Comparison of ENCODE assay signal across 8 cellular contexts in the genomic region with DNA sequence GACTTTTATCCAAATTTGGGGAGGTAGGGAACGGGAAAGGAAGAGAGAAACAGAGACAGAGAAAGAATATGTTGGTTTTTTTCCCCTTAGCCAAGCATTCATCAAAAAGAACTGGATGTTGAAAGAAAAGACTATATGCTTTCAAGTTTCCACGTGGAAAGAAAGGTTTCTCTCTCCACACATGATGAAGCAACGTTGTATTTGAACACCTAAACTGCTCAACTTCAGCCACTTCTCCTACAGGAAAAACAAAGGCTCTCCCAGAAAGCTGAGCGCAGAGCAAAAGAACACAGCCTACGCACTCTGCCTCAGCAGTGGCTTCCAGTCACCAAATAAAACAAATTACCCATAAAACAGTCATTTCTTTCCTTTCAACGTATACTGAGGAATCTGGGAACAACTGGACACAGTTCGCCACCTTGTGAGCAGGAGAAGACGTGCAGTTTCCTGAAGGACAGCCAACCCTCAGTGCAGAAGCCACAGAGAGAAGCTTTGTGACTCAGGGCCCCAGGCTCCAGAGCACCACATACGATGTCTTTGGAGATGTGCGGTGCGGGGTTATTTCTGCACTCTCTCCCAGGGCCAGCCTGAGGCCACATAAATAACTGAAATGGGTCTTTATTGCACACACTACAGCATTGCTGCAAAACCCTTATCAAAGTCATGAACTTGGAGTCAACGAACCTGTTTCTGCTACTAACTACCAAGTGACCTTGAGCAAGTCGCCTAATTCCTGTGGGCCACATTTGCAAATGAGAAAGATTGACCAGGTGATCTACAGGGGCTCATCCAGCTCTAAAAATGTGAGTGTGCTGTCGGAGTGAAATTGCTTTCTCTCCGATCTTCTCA. TPM values are rescaled to one million over a fixed set of nuclear protein-coding genes. Genes with fewer than 3 reads are reported as not detected.
DNase-seq lines count a peak whose midpoint lies in the region; ATAC-seq, FAIRE-seq and TF ChIP-seq lines count a peak whose summit lies in the region.

No MANE protein-coding gene starts in this region.

- H3K27ac ChIP-seq in astrocyte (ENCODE audit: low read depth, low read length) = no peak overlapping the region
- H3K27ac ChIP-seq in HepG2 (ENCODE audit: extremely low read length, insufficient read depth, low read length) = no peak overlapping the region

- H3K27me3 ChIP-seq in astrocyte (ENCODE audit: insufficient read depth, low read length) (peaks cover 11% of the 10 kb centered on the region), HepG2 (ENCODE audit: control insufficient read depth in 1 of 2, insufficient read depth in 2 of 2, low read length in 2 of 2) (peaks cover 0 to 27% of the 10 kb centered on the region in 2 experiments; a peak in 2 of 5 replicates)

- FAIRE-seq in astrocyte (lab: Jason Lieb, UNC) = no peak
- FAIRE-seq in HepG2 (lab: Jason Lieb, UNC) = peak; percentile 93

- H3K36me3 ChIP-seq in astrocyte (ENCODE audit: insufficient read depth, low read length) (no peaks in the 10 kb centered on the region), HepG2 (replicated peaks in 1 of 2; ENCODE audit: control insufficient read depth in 1 of 2, insufficient read depth in 2 of 2, low read length in 2 of 2) (no peaks in the 10 kb centered on the region)

- no peaks in the 10 kb centered on the region for H3K9me3 ChIP-seq in astrocyte (ENCODE audit: insufficient read depth, low read depth, low read length)
- no peaks in the 10 kb centered on the region for H3K9me3 ChIP-seq in HepG2 (ENCODE audit: low read length)

- no peaks in the 10 kb centered on the region for H3K9me3 Mint-ChIP-seq in astrocyte (ENCODE audit: unreplicated experiment)

- no peak overlapping the region for H3K4me3 ChIP-seq in astrocyte (ENCODE audit: insufficient read depth, low read depth, low read length)
- no peak overlapping the region; a peak in 1 of 6 replicates for H3K4me3 ChIP-seq in HepG2 (replicated peaks in 1 of 3; ENCODE audit: insufficient read depth in 1 of 3, low read depth in 2 of 3, low read length in 3 of 3)

- peak; percentile 83 for ATAC-seq in GM18861 (IDR thresholded peaks at IDR 0.05; ENCODE audit: unreplicated experiment)
- ATAC-seq in HG03060 (IDR thresholded peaks at IDR 0.05; ENCODE audit: low read depth, unreplicated experiment) = peak; percentile 59
- ATAC-seq in HepG2 = peak; percentile 99

- H3K4me1 Mint-ChIP-seq in astrocyte (ENCODE audit: low read depth, unreplicated experiment) = peaks cover 2% of the 10 kb centered on the region

- TF ChIP-seq CTCF in astrocyte (IDR thresholded peaks at IDR 0.05; ENCODE audit: insufficient read depth, low read depth, low read length) = peak; percentile 39
- TF ChIP-seq CTCF in HepG2 (CRISPR knock-in tag; IDR thresholded peaks at IDR 0.05) = peak; percentile 86

- no peak overlapping the region for H3K27ac Mint-ChIP-seq in astrocyte (ENCODE audit: unreplicated experiment)

- 10% methylated on average over 15 of the region's 15 CpGs for WGBS in HepG2 (ENCODE audit: low lambda C conversion rate)

- H3K9ac ChIP-seq in astrocyte (ENCODE audit: low read length) (no peak overlapping the region), HepG2 (ENCODE audit: insufficient read depth, low read depth, low read length) (no peak overlapping the region)

- H2AFZ ChIP-seq in astrocyte (ENCODE audit: low read depth, low read length) = peak overlapping the region; percentile 40
- peak overlapping the region; percentile 47 for H2AFZ ChIP-seq in HepG2 (ENCODE audit: low read length)

- DNase-seq in DMS 273 (lab: John Stamatoyannopoulos, UW; ENCODE audit: unreplicated experiment) = peak; percentile 62
- DNase-seq in NCI-H345 treated with DMSO at 0.1 percent for 48 hours (lab: John Stamatoyannopoulos, UW; ENCODE audit: unreplicated experiment) = peak; percentile 38
- DNase-seq in astrocyte (ENCODE audit: low read depth) = peak; percentile 40
- peak; percentile 68 for DNase-seq in HepG2 (ENCODE audit: low spot score)
- no peak for DNase-seq in NCI-H1436 treated with DMSO at 0.1 percent for 48 hours (lab: John Stamatoyannopoulos, UW)
- DNase-seq in hippocampal formation (lab: John Stamatoyannopoulos, UW) = no peak

- peaks cover 11% of the 10 kb centered on the region for H3K27me3 Mint-ChIP-seq in astrocyte (ENCODE audit: low read depth, unreplicated experiment)

- in situ Hi-C loops in HepG2 (cut with HindIII; ENCODE audit: extremely low pct_ligation_motif_present, low pct_unique_long_range_greater_than_20kb) = loop anchor here (10.0 kb wide), 1 partner anchor 69 kb away; no protein-coding TSS in a partner anchor

- no peaks in the 10 kb centered on the region for H3K36me3 Mint-ChIP-seq in astrocyte (ENCODE audit: low read depth, unreplicated experiment)

- peak; percentile 70; the same call in 1 of the 2 replicates for TF ChIP-seq RAD21 in HepG2 (CRISPR knock-in tag; IDR thresholded peaks at IDR 0.05)

- peak overlapping the region; percentile 46 for H3K4me2 ChIP-seq in astrocyte (ENCODE audit: low read length)
- peak overlapping the region; percentile 42 for H3K4me2 ChIP-seq in HepG2 (ENCODE audit: low read depth, low read length)

- POLR2A ChIA-PET in HepG2 (lab: Yijun Ruan, JAX) = no interaction called here

- no peaks in the 10 kb centered on the region for H3K4me1 ChIP-seq in astrocyte (ENCODE audit: insufficient read depth, low read length)
- peaks cover 10% of the 10 kb centered on the region for H3K4me1 ChIP-seq in HepG2 (ENCODE audit: insufficient read depth, low read length)

- H4K20me1 ChIP-seq in astrocyte (ENCODE audit: insufficient read depth, low read length) (no peaks in the 10 kb centered on the region), HepG2 (ENCODE audit: insufficient read depth, low read length) (no peaks in the 10 kb centered on the region)

- no peak for TF ChIP-seq POLR2A in HepG2 (IDR thresholded peaks at IDR 0.05; ENCODE audit: insufficient read depth in 1 of 2, low read depth in 2 of 2, low read length in 2 of 2)

- TF ChIP-seq EP300 in HepG2 (IDR thresholded peaks at IDR 0.05; ENCODE audit: low read depth in 2 of 2, low read length in 2 of 2) (no peak), HepG2 (CRISPR knock-in tag; IDR thresholded peaks at IDR 0.05; ENCODE audit: borderline replicate concordance) (no peak)

- H3K79me2 ChIP-seq in astrocyte (ENCODE audit: insufficient read depth, low read length) (no peaks in the 10 kb centered on the region), HepG2 (ENCODE audit: insufficient read depth, low read length) (no peaks in the 10 kb centered on the region)

- intact Hi-C loops in HepG2 (cut with micrococcal nuclease; ENCODE audit: unreplicated experiment) = loop anchor here (1.0 kb wide), 2 partner anchors 29 to 71 kb away; no protein-coding TSS in a partner anchor

- CTCF ChIA-PET in HepG2 (lab: Yijun Ruan, JAX; ENCODE audit: low intra/inter-chr PET ratio, low total read pairs) = interaction anchor here (1.8 to 3.1 kb wide), 2 partner anchors 30 to 71 kb away, joined by 4 to 17 read pairs; no protein-coding TSS in a partner anchor

- no TSS peak for BruUV-seq in HepG2 (replicated peaks; lab: Mats Ljungman, UMichigan)

- no peak overlapping the region for H3K4me3 Mint-ChIP-seq in astrocyte (ENCODE audit: unreplicated experiment)

RNA-seq across cellular contexts. Expression of a gene that starts 10.1 kb away (rescaled TPM):
- not detected in 2 replicates for total RNA-seq in astrocyte
- not detected in 2 replicates for total RNA-seq in HepG2 (2016; rRNA removed; fragmentation: Illumina TruSeq; extraction: Trizol)
- total RNA-seq in HepG2 (2016; cell fraction: cytosol; rRNA removed; fragmentation: Illumina TruSeq; extraction: Trizol; ENCODE audit: low read depth) = not detected in 2 replicates
- total RNA-seq in HepG2 (2016; cell fraction: insoluble cytoplasmic fraction; rRNA removed; fragmentation: Illumina TruSeq; extraction: Trizol) = not detected in 2 replicates
- total RNA-seq in HepG2 (2016; cell fraction: membrane; rRNA removed; fragmentation: Illumina TruSeq; extraction: Trizol) = not detected in 2 replicates
- total RNA-seq in HepG2 (2016; cell fraction: nucleus; rRNA removed; fragmentation: Illumina TruSeq; extraction: Trizol) = not detected in 2 replicates
- not detected in 2 replicates for polyA plus RNA-seq in HepG2 (2011; rRNA removed)
- polyA plus RNA-seq in HepG2 (2011; cell fraction: cytosol; rRNA removed) = not detected in 2 replicates
- polyA plus RNA-seq in HepG2 (2011; cell fraction: nucleus; rRNA removed) = not detected in 2 replicates
- polyA plus RNA-seq in HepG2 (2012) = not detected in 2 replicates
- polyA plus RNA-seq in HepG2 (2016; cell fraction: cytosol; fragmentation: Illumina TruSeq; extraction: Trizol; ENCODE audit: low read depth) = not detected in 2 replicates
- polyA plus RNA-seq in HepG2 (2016; cell fraction: insoluble cytoplasmic fraction; fragmentation: Illumina TruSeq; extraction: Trizol; ENCODE audit: low read depth) = not detected in 2 replicates
- not detected in 2 replicates for polyA plus RNA-seq in HepG2 (2016; cell fraction: membrane; fragmentation: Illumina TruSeq; extraction: Trizol; ENCODE audit: low read depth)
- polyA plus RNA-seq in HepG2 (2016; cell fraction: nucleus; fragmentation: Illumina TruSeq; extraction: Trizol; ENCODE audit: insufficient read depth, low read depth) = not detected in 2 replicates
- not detected in 2 replicates for polyA minus RNA-seq in HepG2 (2011; rRNA and poly(A)+ RNA removed; ENCODE audit: low replicate concordance)
- polyA minus RNA-seq in HepG2 (2011; cell fraction: cytosol; rRNA and poly(A)+ RNA removed) = not detected in 2 replicates
- not detected in 2 replicates for polyA minus RNA-seq in HepG2 (2011; cell fraction: nucleus; rRNA and poly(A)+ RNA removed)

RNA-seq across cellular contexts. Expression of a gene that starts 48.0 kb away (rescaled TPM):
- not detected in 2 replicates for total RNA-seq in astrocyte
- not detected in 2 replicates for total RNA-seq in HepG2 (2016; rRNA removed; fragmentation: Illumina TruSeq; extraction: Trizol)
- total RNA-seq in HepG2 (2016; cell fraction: cytosol; rRNA removed; fragmentation: Illumina TruSeq; extraction: Trizol; ENCODE audit: low read depth) = not detected in 2 replicates
- total RNA-seq in HepG2 (2016; cell fraction: insoluble cytoplasmic fraction; rRNA removed; fragmentation: Illumina TruSeq; extraction: Trizol) = not detected in 2 replicates
- total RNA-seq in HepG2 (2016; cell fraction: membrane; rRNA removed; fragmentation: Illumina TruSeq; extraction: Trizol) = not detected in 2 replicates
- not detected in 2 replicates for total RNA-seq in HepG2 (2016; cell fraction: nucleus; rRNA removed; fragmentation: Illumina TruSeq; extraction: Trizol)
- not detected in 2 replicates for polyA plus RNA-seq in HepG2 (2011; rRNA removed)
- not detected in 2 replicates for polyA plus RNA-seq in HepG2 (2011; cell fraction: cytosol; rRNA removed)
- not detected in 2 replicates for polyA plus RNA-seq in HepG2 (2011; cell fraction: nucleus; rRNA removed)
- not detected in 2 replicates for polyA plus RNA-seq in HepG2 (2012)
- not detected in 2 replicates for polyA plus RNA-seq in HepG2 (2016; cell fraction: cytosol; fragmentation: Illumina TruSeq; extraction: Trizol; ENCODE audit: low read depth)
- polyA plus RNA-seq in HepG2 (2016; cell fraction: insoluble cytoplasmic fraction; fragmentation: Illumina TruSeq; extraction: Trizol; ENCODE audit: low read depth) = not detected in 2 replicates
- not detected in 2 replicates for polyA plus RNA-seq in HepG2 (2016; cell fraction: membrane; fragmentation: Illumina TruSeq; extraction: Trizol; ENCODE audit: low read depth)
- polyA plus RNA-seq in HepG2 (2016; cell fraction: nucleus; fragmentation: Illumina TruSeq; extraction: Trizol; ENCODE audit: insufficient read depth, low read depth) = not detected in 2 replicates
- polyA minus RNA-seq in HepG2 (2011; rRNA and poly(A)+ RNA removed; ENCODE audit: low replicate concordance) = not detected in 2 replicates
- not detected in 2 replicates for polyA minus RNA-seq in HepG2 (2011; cell fraction: cytosol; rRNA and poly(A)+ RNA removed)
- polyA minus RNA-seq in HepG2 (2011; cell fraction: nucleus; rRNA and poly(A)+ RNA removed) = not detected in 2 replicates

RNA-seq across cellular contexts. Expression of a gene that starts 50.3 kb away (rescaled TPM):
- total RNA-seq in astrocyte (18.2 and 21.6 TPM in 2 replicates), HepG2 (2016; rRNA removed; fragmentation: Illumina TruSeq; extraction: Trizol) (288 and 336 TPM in 2 replicates)
- total RNA-seq in HepG2 (2016; cell fraction: cytosol; rRNA removed; fragmentation: Illumina TruSeq; extraction: Trizol; ENCODE audit: low read depth) = 27.6 and 36.1 TPM in 2 replicates
- 287 and 310 TPM in 2 replicates for total RNA-seq in HepG2 (2016; cell fraction: insoluble cytoplasmic fraction; rRNA removed; fragmentation: Illumina TruSeq; extraction: Trizol)
- 67.0 and 76.9 TPM in 2 replicates for total RNA-seq in HepG2 (2016; cell fraction: membrane; rRNA removed; fragmentation: Illumina TruSeq; extraction: Trizol)
- total RNA-seq in HepG2 (2016; cell fraction: nucleus; rRNA removed; fragmentation: Illumina TruSeq; extraction: Trizol) = 222 and 236 TPM in 2 replicates
- polyA plus RNA-seq in HepG2 (2011; rRNA removed) = 110 and 164 TPM in 2 replicates
- polyA plus RNA-seq in HepG2 (2011; cell fraction: cytosol; rRNA removed) = 97.2 and 124 TPM in 2 replicates
- 135 and 203 TPM in 2 replicates for polyA plus RNA-seq in HepG2 (2011; cell fraction: nucleus; rRNA removed)
- 70.9 and 88.3 TPM in 2 replicates for polyA plus RNA-seq in HepG2 (2012)
- 14.8 and 17.4 TPM in 2 replicates for polyA plus RNA-seq in HepG2 (2016; cell fraction: cytosol; fragmentation: Illumina TruSeq; extraction: Trizol; ENCODE audit: low read depth)
- polyA plus RNA-seq in HepG2 (2016; cell fraction: insoluble cytoplasmic fraction; fragmentation: Illumina TruSeq; extraction: Trizol; ENCODE audit: low read depth) = 255 and 266 TPM in 2 replicates
- polyA plus RNA-seq in HepG2 (2016; cell fraction: membrane; fragmentation: Illumina TruSeq; extraction: Trizol; ENCODE audit: low read depth) = 29.0 and 35.9 TPM in 2 replicates
- 238 and 239 TPM in 2 replicates for polyA plus RNA-seq in HepG2 (2016; cell fraction: nucleus; fragmentation: Illumina TruSeq; extraction: Trizol; ENCODE audit: insufficient read depth, low read depth)
- polyA minus RNA-seq in HepG2 (2011; rRNA and poly(A)+ RNA removed; ENCODE audit: low replicate concordance) = 258 and 404 TPM in 2 replicates
- 66.4 and 93.7 TPM in 2 replicates for polyA minus RNA-seq in HepG2 (2011; cell fraction: cytosol; rRNA and poly(A)+ RNA removed)
- 123 and 171 TPM in 2 replicates for polyA minus RNA-seq in HepG2 (2011; cell fraction: nucleus; rRNA and poly(A)+ RNA removed)

Comparison
In these comparisons a context has a peak if more than half of its experiments do, and no peak if none do; other contexts are left out.
1. DNase-seq: peak in DMS 273 (single experiment), NCI-H345 treated with DMSO at 0.1 percent for 48 hours (single experiment), astrocyte (single experiment) and HepG2 (single experiment); none in NCI-H1436 treated with DMSO at 0.1 percent for 48 hours (single experiment) and hippocampal formation (0 of 2).
2. Peak in every context shown above with its lines, with median percentiles within 50 percentile points of each other: ATAC-seq.